In genomic region chrX:63408050-63408449, GRCh38 we compare ENCODE assay signal across 29 cellular contexts.
"Had no signal": no experiment of that assay in that cellular context is flagged by ENCODE, and none has a peak within 500 bp of the region (broad histone marks: within the 10 kb centered on the region; RNA-seq: fewer than 3 reads in every experiment).

No MANE protein-coding gene starts in this region.

- H3K36me3 ChIP-seq: ascending aorta, breast epithelium, cardiac muscle cell, colonic mucosa, esophagus squamous epithelium had no signal

- H3K36me3 Mint-ChIP-seq: activated naive CD4-positive, alpha-beta T cell treated with anti-CD3 and anti-CD28 coated beads, Interleukin-2, amount 10 ng/mL, durations not matched to agents 7 days and 5 days; activated naive CD8-positive, alpha-beta T cell treated with anti-CD3 and anti-CD28 coated beads, Interleukin-2, amount 10 ng/mL, durations not matched to agents 7 days and 5 days; brain had no signal

- H3K27ac Mint-ChIP-seq: activated CD4-positive, alpha-beta memory T cell treated with anti-CD3 and anti-CD28 coated beads, Interleukin-2, amount 10 ng/mL, durations not matched to agents 7 days and 5 days; activated CD4-positive, alpha-beta T cell treated with anti-CD3 and anti-CD28 coated beads, Interleukin-2, amount 10 ng/mL, durations not matched to agents 7 days and 5 days; activated naive CD4-positive, alpha-beta T cell treated with anti-CD3 and anti-CD28 coated beads, Interleukin-2, amount 10 ng/mL, durations not matched to agents 7 days and 5 days; activated naive CD4-positive, alpha-beta T cell treated with anti-CD3 and anti-CD28 coated beads, Interleukin-2, amount 50 U/mL, for 72 hours; activated naive CD8-positive, alpha-beta T cell treated with anti-CD3 and anti-CD28 coated beads, Interleukin-2, amount 10 ng/mL, durations not matched to agents 7 days and 5 days; activated T-cell treated with anti-CD3 and anti-CD28 coated beads, Interleukin-2, amount 50 U/mL, for 24 hours; activated T-cell treated with anti-CD3 and anti-CD28 coated beads, Interleukin-2, amount 50 U/mL, for 72 hours; brain; T-helper 17 cell; T-helper 2 cell treated with Interferon-gamma antibody and Interleukin-4, amounts not matched to agents 5 μg/mL and 100 μg/mL, for 36 hours had no signal

- ATAC-seq: activated naive CD4-positive, alpha-beta T cell treated with anti-CD3 and anti-CD28 coated beads, Interleukin-2, amount 50 U/mL, for 72 hours; activated T-cell treated with anti-CD3 and anti-CD28 coated beads, Interleukin-2, amount 50 U/mL, for 72 hours; T-helper 17 cell had no signal

- H3K4me1 Mint-ChIP-seq: activated CD4-positive, alpha-beta memory T cell treated with anti-CD3 and anti-CD28 coated beads, Interleukin-2, amount 10 ng/mL, durations not matched to agents 7 days and 5 days; activated CD4-positive, alpha-beta T cell treated with anti-CD3 and anti-CD28 coated beads, Interleukin-2, amount 10 ng/mL, durations not matched to agents 7 days and 5 days; activated naive CD4-positive, alpha-beta T cell treated with anti-CD3 and anti-CD28 coated beads, Interleukin-2, amount 10 ng/mL, durations not matched to agents 7 days and 5 days; activated naive CD8-positive, alpha-beta T cell treated with anti-CD3 and anti-CD28 coated beads, Interleukin-2, amount 10 ng/mL, durations not matched to agents 7 days and 5 days; brain; T-helper 17 cell had no signal

- H3K9me3 Mint-ChIP-seq: activated CD4-positive, alpha-beta memory T cell treated with anti-CD3 and anti-CD28 coated beads, Interleukin-2, amount 10 ng/mL, durations not matched to agents 7 days and 5 days; activated naive CD4-positive, alpha-beta T cell treated with anti-CD3 and anti-CD28 coated beads, Interleukin-2, amount 50 U/mL, for 72 hours; activated naive CD8-positive, alpha-beta T cell treated with anti-CD3 and anti-CD28 coated beads, Interleukin-2, amount 10 ng/mL, durations not matched to agents 7 days and 5 days; T-helper 2 cell treated with Interferon-gamma antibody and Interleukin-4, amounts not matched to agents 5 μg/mL and 100 μg/mL, for 36 hours had no signal

- H3K9me3 ChIP-seq: ascending aorta, colonic mucosa, esophagus squamous epithelium had no signal

- H3K27me3 Mint-ChIP-seq: activated CD4-positive, alpha-beta memory T cell treated with anti-CD3 and anti-CD28 coated beads, Interleukin-2, amount 10 ng/mL, durations not matched to agents 7 days and 5 days; activated CD4-positive, alpha-beta T cell treated with anti-CD3 and anti-CD28 coated beads, Interleukin-2, amount 10 ng/mL, durations not matched to agents 7 days and 5 days; activated naive CD4-positive, alpha-beta T cell treated with anti-CD3 and anti-CD28 coated beads, Interleukin-2, amount 10 ng/mL, durations not matched to agents 7 days and 5 days; activated naive CD8-positive, alpha-beta T cell treated with anti-CD3 and anti-CD28 coated beads, Interleukin-2, amount 10 ng/mL, durations not matched to agents 7 days and 5 days; brain; T-helper 17 cell had no signal

- DNase-seq: activated CD4-positive, alpha-beta memory T cell treated with anti-CD3 and anti-CD28 coated beads, Interleukin-2, amount 10 ng/mL, durations not matched to agents 7 days and 5 days; activated CD4-positive, alpha-beta T cell treated with anti-CD3 and anti-CD28 coated beads for 1 hour; activated CD4-positive, alpha-beta T cell treated with anti-CD3 and anti-CD28 coated beads for 4 hours; activated CD4-positive, alpha-beta T cell treated with anti-CD3 and anti-CD28 coated beads, Interleukin-2, amount 10 ng/mL, durations not matched to agents 7 days and 5 days; activated CD4-positive, alpha-beta T cell treated with anti-CD3 and anti-CD28 coated beads, Interleukin-2, amount 50 U/mL, for 4 hours; activated CD8-positive, alpha-beta memory T cell treated with anti-CD3 and anti-CD28 coated beads, Interleukin-2, amount 50 U/mL, for 48 hours; activated gamma-delta T cell; activated naive CD4-positive, alpha-beta T cell; activated naive CD4-positive, alpha-beta T cell treated with anti-CD3 and anti-CD28 coated beads, Interleukin-2, amount 10 ng/mL, durations not matched to agents 7 days and 5 days; activated naive CD8-positive, alpha-beta T cell treated with anti-CD3 and anti-CD28 coated beads, Interleukin-2, amount 10 ng/mL, durations not matched to agents 7 days and 5 days; activated T-cell treated with anti-CD3 and anti-CD28 coated beads for 4 hours; activated T-cell treated with anti-CD3 and anti-CD28 coated beads, Interleukin-2, amount 50 U/mL, for 24 hours; activated T-cell treated with anti-CD3 and anti-CD28 coated beads, Interleukin-2, amount 50 U/mL, for 72 hours; central memory CD4-positive, alpha-beta T cell; cerebellar nuclear complex; colonic mucosa; effector CD8-positive, alpha-beta T cell; esophagus squamous epithelium; foreskin melanocyte; head of caudate nucleus; T-helper 17 cell; T1000 had no signal

- H3K4me3 Mint-ChIP-seq: activated CD4-positive, alpha-beta memory T cell treated with anti-CD3 and anti-CD28 coated beads, Interleukin-2, amount 10 ng/mL, durations not matched to agents 7 days and 5 days; activated CD4-positive, alpha-beta T cell treated with anti-CD3 and anti-CD28 coated beads, Interleukin-2, amount 10 ng/mL, durations not matched to agents 7 days and 5 days; activated naive CD4-positive, alpha-beta T cell treated with anti-CD3 and anti-CD28 coated beads, Interleukin-2, amount 10 ng/mL, durations not matched to agents 7 days and 5 days; activated naive CD8-positive, alpha-beta T cell treated with anti-CD3 and anti-CD28 coated beads, Interleukin-2, amount 10 ng/mL, durations not matched to agents 7 days and 5 days; activated T-cell treated with anti-CD3 and anti-CD28 coated beads, Interleukin-2, amount 50 U/mL, for 24 hours; activated T-cell treated with anti-CD3 and anti-CD28 coated beads, Interleukin-2, amount 50 U/mL, for 72 hours; brain; T-helper 17 cell; T-helper 2 cell treated with Interferon-gamma antibody and Interleukin-4, amounts not matched to agents 5 μg/mL and 100 μg/mL, for 36 hours had no signal

- H3K4me3 ChIP-seq: ascending aorta, breast epithelium, cardiac muscle cell, colonic mucosa, esophagus squamous epithelium had no signal

- H3K27me3 ChIP-seq: ascending aorta, cardiac muscle cell, colonic mucosa had no signal

- H3K4me1 ChIP-seq: ascending aorta, breast epithelium, colonic mucosa, esophagus squamous epithelium had no signal

- H3K27ac ChIP-seq: ascending aorta, breast epithelium, cardiac muscle cell, colonic mucosa, epithelial cell of prostate, esophagus squamous epithelium had no signal
